Comparison of ENCODE assay signal across 8 cellular contexts in the genomic region with DNA sequence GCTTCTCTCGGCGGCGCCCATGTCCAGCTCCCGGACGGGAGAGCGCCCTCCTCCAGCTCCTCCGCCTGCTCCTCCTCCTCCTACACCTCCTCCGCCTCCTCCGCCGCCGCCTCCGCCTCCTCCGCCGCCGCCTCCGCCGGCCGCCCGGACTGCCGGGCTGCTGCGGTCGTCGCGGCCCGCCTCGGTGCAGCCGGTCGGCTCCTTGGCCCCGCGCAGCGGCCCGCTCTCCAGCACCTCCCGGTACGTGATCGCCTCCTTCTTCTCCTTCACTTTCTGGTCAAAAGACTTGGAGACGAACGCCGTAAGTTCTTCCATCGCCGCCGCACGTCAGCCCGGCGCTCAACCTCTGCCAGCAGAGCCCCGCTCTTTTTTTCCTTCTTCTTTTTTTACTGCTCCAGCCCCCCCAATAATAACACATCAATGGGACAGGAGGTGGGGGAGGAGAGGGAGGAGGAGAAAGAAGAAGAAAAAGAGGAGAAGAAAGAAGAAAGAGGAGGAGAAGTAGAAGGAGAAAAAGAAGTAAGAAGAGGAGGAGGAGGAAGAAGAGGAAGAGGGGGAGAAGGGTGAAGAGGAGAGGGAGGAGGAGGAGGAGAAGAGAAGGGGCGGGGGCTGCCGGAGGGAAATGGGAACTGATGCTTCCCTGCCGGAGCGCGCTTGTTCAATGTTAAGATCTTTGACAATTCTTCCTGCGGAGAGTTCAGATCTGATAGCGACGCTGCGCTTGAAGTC.
DNase-seq lines count a peak whose midpoint lies in the region; ATAC-seq lines count a peak whose summit lies in the region.

Gene SHOX2 (minus strand): TSS at position 711 of the 729 bp plus-strand sequence. CDS start 396 bp downstream, at position 315.

- H3K4me3 ChIP-seq in iPS-11a (ENCODE audit: low read depth, low read length): peak within 1 kb of the TSS; percentile 30

- H3K9me3 Mint-ChIP-seq in activated naive CD8-positive, alpha-beta T cell treated with anti-CD3 and anti-CD28 coated beads, Interleukin-2, amount 50 U/mL, for 24 hours: no peaks in the 10 kb centered on the region
- peaks cover 5% of the 10 kb centered on the region for H3K9me3 Mint-ChIP-seq in stimulated activated memory B cell treated with anti-CD40 and anti-IgM and Interleukin-4, amounts not matched to agents 10 μg/mL and 1 μg/mL and 100 μg/mL, for 72 hours

- peaks cover 2% of the 10 kb centered on the region for H3K36me3 Mint-ChIP-seq in activated naive CD8-positive, alpha-beta T cell treated with anti-CD3 and anti-CD28 coated beads, Interleukin-2, amount 50 U/mL, for 24 hours (ENCODE audit: low read depth)
- H3K36me3 Mint-ChIP-seq in stimulated activated memory B cell treated with anti-CD40 and anti-IgM and Interleukin-4, amounts not matched to agents 10 μg/mL and 1 μg/mL and 100 μg/mL, for 72 hours: peaks cover 8% of the 10 kb centered on the region

- H3K27ac Mint-ChIP-seq in activated naive CD8-positive, alpha-beta T cell treated with anti-CD3 and anti-CD28 coated beads, Interleukin-2, amount 50 U/mL, for 24 hours: no peak within 1 kb of the TSS
- H3K27ac Mint-ChIP-seq in stimulated activated memory B cell treated with anti-CD40 and anti-IgM and Interleukin-4, amounts not matched to agents 10 μg/mL and 1 μg/mL and 100 μg/mL, for 72 hours: peak within 1 kb of the TSS; percentile 63

- H3K4me1 Mint-ChIP-seq in activated naive CD8-positive, alpha-beta T cell treated with anti-CD3 and anti-CD28 coated beads, Interleukin-2, amount 50 U/mL, for 24 hours: peaks cover 59% of the 10 kb centered on the region
- peaks cover 40% of the 10 kb centered on the region for H3K4me1 Mint-ChIP-seq in stimulated activated memory B cell treated with anti-CD40 and anti-IgM and Interleukin-4, amounts not matched to agents 10 μg/mL and 1 μg/mL and 100 μg/mL, for 72 hours

- ATAC-seq in activated naive CD8-positive, alpha-beta T cell treated with anti-CD3 and anti-CD28 coated beads, Interleukin-2, amount 50 U/mL, for 24 hours: no peak
- ATAC-seq in stimulated activated memory B cell treated with anti-CD40 and anti-IgM and Interleukin-4, amounts not matched to agents 10 μg/mL and 1 μg/mL and 100 μg/mL, for 72 hours: no peak
- ATAC-seq in GM18870 (IDR thresholded peaks at IDR 0.05; ENCODE audit: unreplicated experiment) (no peak), GM18873 (IDR thresholded peaks at IDR 0.05; ENCODE audit: low FRiP score, unreplicated experiment) (no peak)

- H3K27me3 Mint-ChIP-seq in activated naive CD8-positive, alpha-beta T cell treated with anti-CD3 and anti-CD28 coated beads, Interleukin-2, amount 50 U/mL, for 24 hours: peaks cover 81% of the 10 kb centered on the region
- peaks cover 64% of the 10 kb centered on the region for H3K27me3 Mint-ChIP-seq in stimulated activated memory B cell treated with anti-CD40 and anti-IgM and Interleukin-4, amounts not matched to agents 10 μg/mL and 1 μg/mL and 100 μg/mL, for 72 hours

- H3K4me3 Mint-ChIP-seq in activated naive CD8-positive, alpha-beta T cell treated with anti-CD3 and anti-CD28 coated beads, Interleukin-2, amount 50 U/mL, for 24 hours: peak within 1 kb of the TSS; percentile 76
- peak within 1 kb of the TSS; percentile 72 for H3K4me3 Mint-ChIP-seq in stimulated activated memory B cell treated with anti-CD40 and anti-IgM and Interleukin-4, amounts not matched to agents 10 μg/mL and 1 μg/mL and 100 μg/mL, for 72 hours

- peak; percentile 62 for DNase-seq in activated CD8-positive, alpha-beta memory T cell treated with anti-CD3 and anti-CD28 coated beads for 24 hours
- DNase-seq in activated CD8-positive, alpha-beta memory T cell treated with anti-CD3 and anti-CD28 coated beads, Interleukin-2, amount 50 U/mL, for 4 hours: no peak
- peak; percentile 38 for DNase-seq in NCI-H2171 (lab: John Stamatoyannopoulos, UW)
- DNase-seq in activated naive CD8-positive, alpha-beta T cell treated with anti-CD3 and anti-CD28 coated beads, Interleukin-2, amount 50 U/mL, for 24 hours: no peak

Comparison
In these comparisons a context has a peak if more than half of its experiments do, and no peak if none do; other contexts are left out.
1. DNase-seq: peak in activated CD8-positive, alpha-beta memory T cell treated with anti-CD3 and anti-CD28 coated beads for 24 hours (single experiment) and NCI-H2171 (single experiment); none in activated CD8-positive, alpha-beta memory T cell treated with anti-CD3 and anti-CD28 coated beads, Interleukin-2, amount 50 U/mL, for 4 hours (single experiment) and activated naive CD8-positive, alpha-beta T cell treated with anti-CD3 and anti-CD28 coated beads, Interleukin-2, amount 50 U/mL, for 24 hours (single experiment).